1 cellular context compared by ENCODE assay signal in genomic region chr12:66903782-66904396, GRCh38.
TF ChIP-seq lines count a peak whose summit lies in the region.

No MANE protein-coding gene starts in this region.

TF ChIP-seq in GM23338, 12 proteins besides CTCF, POLR2A, EP300 and RAD21 (continued from another document):
- TF ChIP-seq ZNF462 (CRISPR knock-in tag; IDR thresholded peaks at IDR 0.05) (no peak), ETS1 (IDR thresholded peaks at IDR 0.05) (no peak), EZH2 (IDR thresholded peaks at IDR 0.05; ENCODE audit: low read depth, unreplicated experiment) (no peak), CREB1 (CRISPR knock-in tag; IDR thresholded peaks at IDR 0.05; ENCODE audit: low read depth) (no peak), ZNF114 (CRISPR knock-in tag; IDR thresholded peaks at IDR 0.05) (no peak)
